In genomic region chr1:36149973-36150295, GRCh38 we compare ENCODE assay signal across 8 cellular contexts. TPM values are rescaled to one million over a fixed set of nuclear protein-coding genes. Genes with fewer than 3 reads are reported as not detected.
DNase-seq lines count a peak whose midpoint lies in the region; ATAC-seq, FAIRE-seq and TF ChIP-seq lines count a peak whose summit lies in the region.

No MANE protein-coding gene starts in this region.

- H3K4me3 ChIP-seq in OCI-LY3 (ENCODE audit: low read length) = peak overlapping the region; percentile 74
- H3K4me3 ChIP-seq in H1 (ENCODE audit: extremely low read depth in 1 of 4, insufficient read depth in 2 of 4, low read depth in 3 of 4, low read length in 4 of 4) = peak overlapping the region in 3 of 4 experiments; percentile 1 to 47 (median 32); a peak in 4 of 8 replicates
- H3K4me3 ChIP-seq in ovary = no peak overlapping the region

- H3K23me2 ChIP-seq in H1 (ENCODE audit: low read depth, low read length) = peaks cover 4% of the 10 kb centered on the region

- BruUV-seq in Calu3 (replicated peaks; lab: Mats Ljungman, UMichigan) = no TSS peak

- intact Hi-C loops in Calu3 (cut with micrococcal nuclease; ENCODE audit: unreplicated experiment) (loop anchor here (1.0 to 5.0 kb wide), 3 partner anchors 38 to 147 kb away; no protein-coding TSS in a partner anchor), ovary (cut with DNase I) (loop anchor here in 3 of 4 donors (2.0 to 10.0 kb wide), 5 partner anchors 37 to 275 kb away; partner anchors contain the start of gene THRAP3 (in 2 of the 3))

- H3K4me1 ChIP-seq in OCI-LY3 (ENCODE audit: low read length) (peaks cover 33% of the 10 kb centered on the region), H1 (replicated peaks in 1 of 4; ENCODE audit: control insufficient read depth in 3 of 4, insufficient read depth in 4 of 4, low read length in 3 of 4) (peaks cover 11 to 20% (median 15%) of the 10 kb centered on the region in 4 experiments), ovary (ENCODE audit: insufficient read depth) (peaks cover 6% of the 10 kb centered on the region)

- peak overlapping the region; percentile 29 for H3K4ac ChIP-seq in H1 (replicated peaks; ENCODE audit: insufficient read length, low read depth, low read length)

- whole genome bisulfite sequencing in H1 (ENCODE audit: extremely low coverage in 1 of 2, insufficient coverage in 1 of 2, insufficient read length in 1 of 2, insufficient replicate concordance in 2 of 2, low coverage in 1 of 2, low lambda C conversion rate in 2 of 2, missing lambda C conversion rate in 1 of 2), 2 experiments = 41% methylated on average over 6 of the region's 6 CpGs; no CpG with 5 or more reads in 1 of the 2 experiments
- whole genome bisulfite sequencing in ovary, 3 donors = 17 to 27% (median 27%) methylated on average over 6 of the region's 6 CpGs

- peak overlapping the region; percentile 77; the same call in 1 of the 2 replicates for H2BK12ac ChIP-seq in H1 (ENCODE audit: low read depth, low read length)

- no peak for TF ChIP-seq POLR2A in H1 (IDR thresholded peaks at IDR 0.05; ENCODE audit: control extremely low read depth in 1 of 2, low read depth in 2 of 2, low read length in 2 of 2)
- TF ChIP-seq POLR2A in ovary (IDR thresholded peaks at IDR 0.05) = no peak

- no peak overlapping the region for H3K14ac ChIP-seq in H1 (ENCODE audit: insufficient read length)

- H3K9me3 ChIP-seq in OCI-LY3 (ENCODE audit: insufficient read depth, low read length) (no peaks in the 10 kb centered on the region), H1 (ENCODE audit: insufficient read depth in 2 of 2, low read depth in 1 of 2, low read length in 1 of 2) (no peaks in the 10 kb centered on the region), ovary (no peaks in the 10 kb centered on the region)

- peak overlapping the region; percentile 13; the same call in 1 of the 2 replicates for H2BK5ac ChIP-seq in H1 (ENCODE audit: low read depth, low read length)

- H4K20me1 ChIP-seq in OCI-LY3 (ENCODE audit: insufficient read depth, low read length) (no peaks in the 10 kb centered on the region), H1 (replicated peaks in 1 of 2; ENCODE audit: control insufficient read depth in 1 of 2, insufficient read depth in 2 of 2, low read length in 2 of 2) (peaks cover 0 to 2% of the 10 kb centered on the region in 2 experiments)

- no peak for ATAC-seq in activated CD4-positive, CD25-positive, alpha-beta regulatory T cell treated with anti-CD3 and anti-CD28 coated beads, Interleukin-2, amount 50 U/mL, for 24 hours

- H3K4me1 Mint-ChIP-seq in Calu3 (ENCODE audit: low read depth, unreplicated experiment) = peaks cover 22% of the 10 kb centered on the region

- peak overlapping the region; percentile 62 for H3K9ac ChIP-seq in OCI-LY3 (ENCODE audit: low read length)
- H3K9ac ChIP-seq in H1 (replicated peaks in 1 of 4; ENCODE audit: extremely low read depth in 1 of 4, low read depth in 3 of 4, low read length in 3 of 4) = 0 out of 7 replicates have a peak overlapping the region, but pooled peaks of 1 of the 4 experiments have one; percentile 25

- peak overlapping the region; percentile 24 for H4K5ac ChIP-seq in H1 (ENCODE audit: insufficient read length, low read depth, low read length)

- TF ChIP-seq CTCF in Calu3 (IDR thresholded peaks at IDR 0.05; ENCODE audit: unreplicated experiment) (no peak), OCI-LY3 (IDR thresholded peaks at IDR 0.05; ENCODE audit: low read depth, low read length) (no peak), H1 (IDR thresholded peaks at IDR 0.05; ENCODE audit: control extremely low read depth in 1 of 3, insufficient read depth in 1 of 3, low read depth in 1 of 3, low read length in 3 of 3) (no peak), ovary (IDR thresholded peaks at IDR 0.05) (no peak)

- DNase-seq in Calu3 (no peak), H1 (ENCODE audit: low read depth in 1 of 2, low spot score in 2 of 2) (no peak), ovary (no peak), NCI-H2171 treated with DMSO at 0.1 percent for 48 hours (lab: John Stamatoyannopoulos, UW) (no peak), NCI-H1930 (lab: John Stamatoyannopoulos, UW) (no peak), midbrain (lab: John Stamatoyannopoulos, UW) (no peak)

- H3K4me2 ChIP-seq in OCI-LY3 (ENCODE audit: low read length) = peak overlapping the region; percentile 81
- H3K4me2 ChIP-seq in H1 (ENCODE audit: insufficient read depth in 1 of 2, low read depth in 2 of 2, low read length in 2 of 2) = peak overlapping the region; percentile 11 to 59

- FAIRE-seq in H1 (lab: Jason Lieb, UNC) = no peak

- H3K36me3 Mint-ChIP-seq in Calu3 (ENCODE audit: insufficient read depth, unreplicated experiment) = peaks cover 33% of the 10 kb centered on the region

- H2AFZ ChIP-seq in OCI-LY3 (ENCODE audit: low read depth, low read length) (peak overlapping the region; percentile 62), H1 (ENCODE audit: low read length) (no peak overlapping the region)

- no peak for TF ChIP-seq RAD21 in H1 (IDR thresholded peaks at IDR 0.05 in 1 of 2, conservative IDR thresholded peaks at IDR 0.05 in 1 of 2; ENCODE audit: low read depth in 2 of 2, low read length in 2 of 2)

- no peak overlapping the region for H2BK120ac ChIP-seq in H1 (replicated peaks; ENCODE audit: low read depth, low read length)

- H3K27me3 Mint-ChIP-seq in Calu3 (ENCODE audit: unreplicated experiment) = no peaks in the 10 kb centered on the region

- H3K18ac ChIP-seq in H1 (ENCODE audit: extremely low read depth, low read length) = peak overlapping the region; percentile 0

- H2BK15ac ChIP-seq in H1 (ENCODE audit: low read length) = peak overlapping the region; percentile 19; the same call in 1 of the 2 replicates

- H3K79me1 ChIP-seq in H1 (ENCODE audit: low read depth, low read length) = no peaks in the 10 kb centered on the region

- H3K27me3 ChIP-seq in OCI-LY3 (ENCODE audit: low read depth, low read length) (no peaks in the 10 kb centered on the region), H1 (replicated peaks in 1 of 4; ENCODE audit: control insufficient read depth in 3 of 4, extremely low read depth in 1 of 4, insufficient read depth in 3 of 4, low read length in 3 of 4) (peaks cover 11 to 27% (median 22%) of the 10 kb centered on the region in 4 experiments), ovary (no peaks in the 10 kb centered on the region)

- H2BK20ac ChIP-seq in H1 (ENCODE audit: low read length) = peak overlapping the region; percentile 16; the same call in 1 of the 2 replicates

- CTCF ChIA-PET in Calu3 (lab: Charles Lee) = interaction anchor here (0.5 to 3.9 kb wide), 13 partner anchors 11 to 314 kb away, joined by 3 to 50 read pairs (median 5); partner anchors contain the start of genes MRPS15 and THRAP3
- CTCF ChIA-PET in H1 (lab: Charles Lee; ENCODE audit: partially characterized antibody) = interaction anchor here (0.5 to 10.1 kb wide), 33 partner anchors 10 to 333 kb away, joined by 3 to 261 read pairs (median 7); partner anchors contain the start of genes CSF3R and THRAP3

- H3K27ac ChIP-seq in OCI-LY3 (ENCODE audit: low read length) (peak overlapping the region; percentile 65), H1 (ENCODE audit: low read depth, low read length) (peak overlapping the region; percentile 9; the same call in 1 of the 2 replicates), ovary (peak overlapping the region; percentile 72 to 74)

- H3K23ac ChIP-seq in H1 (ENCODE audit: insufficient read length) = no peak overlapping the region

- H3K36me3 ChIP-seq in OCI-LY3 (replicated peaks; ENCODE audit: low read depth, low read length) (peaks cover 3% of the 10 kb centered on the region), H1 (ENCODE audit: control insufficient read depth in 2 of 4, insufficient read depth in 4 of 4, low read length in 3 of 4) (no peaks in the 10 kb centered on the region), ovary (no peaks in the 10 kb centered on the region)

- H3K56ac ChIP-seq in H1 (replicated peaks; ENCODE audit: insufficient read length, low read depth, low read length) = peak overlapping the region; percentile 24

- POLR2A ChIA-PET in H1 (lab: Charles Lee; ENCODE audit: partially characterized antibody) = interaction anchor here (0.8 to 5.4 kb wide), 14 partner anchors 11 to 174 kb away, joined by 3 to 49 read pairs (median 7); partner anchors contain the start of genes EVA1B and THRAP3

- peak overlapping the region; percentile 40 for H4K91ac ChIP-seq in H1 (replicated peaks; ENCODE audit: insufficient read length, low read length)

- peak overlapping the region; percentile 98 for H3K27ac Mint-ChIP-seq in Calu3 (ENCODE audit: unreplicated experiment)

- no peak overlapping the region for H2AK5ac ChIP-seq in H1 (ENCODE audit: low read depth, low read length)

- H3K79me2 ChIP-seq in OCI-LY3 (ENCODE audit: low read length) = peaks cover 33% of the 10 kb centered on the region
- peaks cover 0 to 3% of the 10 kb centered on the region in 2 experiments; a peak in 1 of 4 replicates for H3K79me2 ChIP-seq in H1 (ENCODE audit: control insufficient read depth in 1 of 2, insufficient read depth in 2 of 2, low read length in 2 of 2)

- no peak for TF ChIP-seq EP300 in H1 (IDR thresholded peaks at IDR 0.05; ENCODE audit: borderline replicate concordance in 1 of 2, low read depth in 2 of 2, low read length in 2 of 2)
- TF ChIP-seq EP300 in ovary (IDR thresholded peaks at IDR 0.05) = no peak

- no peaks in the 10 kb centered on the region for H3K9me3 Mint-ChIP-seq in Calu3 (ENCODE audit: low read depth, unreplicated experiment)

- peak overlapping the region; percentile 100 for H3K4me3 Mint-ChIP-seq in Calu3 (ENCODE audit: low read depth, unreplicated experiment)

- 0 out of 2 replicates have a peak overlapping the region, but pooled peaks have one; percentile 66 for H4K8ac ChIP-seq in H1 (ENCODE audit: extremely low read depth, insufficient read depth, low read length)

RNA-seq across cellular contexts. Expression of gene TRAPPC3, which starts 0.6 kb away (rescaled TPM):
- total RNA-seq in Calu3 (2022) (70.3 and 71.5 TPM in 2 replicates), ovary (10 to 100 TPM; 42.3 to 49.6 (median 45.2) TPM)
- total RNA-seq in H1 (2021; fragmentation: NEBNext Ultra II Directional; extraction: Animal tissue kit (Norgen Biotek cat#: 25700)) = 42.0 and 47.8 TPM in 2 replicates
- polyA plus RNA-seq in H1 (2011; rRNA removed) (36.1 and 51.0 TPM in 2 replicates), ovary (10 to 100 TPM; 44.0 to 94.6 TPM)
- 53.9 TPM for polyA plus RNA-seq in H1 (2011; cell fraction: cytosol; rRNA removed)
- polyA plus RNA-seq in H1 (2011; cell fraction: nucleus; rRNA removed) = 19.8 TPM
- 55.6 to 70.5 TPM (median 64.5 TPM) in 4 replicates for polyA plus RNA-seq in H1 (2012, experiment 1 of 2)
- polyA plus RNA-seq in H1 (2012, experiment 2 of 2) = 47.1 TPM
- polyA plus RNA-seq in H1 (2013, experiment 1 of 2) = 35.8 TPM
- 38.3 TPM for polyA plus RNA-seq in H1 (2013, experiment 2 of 2)
- 19.0 and 20.3 TPM in 2 replicates for polyA minus RNA-seq in H1 (2011; rRNA and poly(A)+ RNA removed)
- polyA minus RNA-seq in H1 (2011; cell fraction: cytosol; rRNA and poly(A)+ RNA removed) = 34.5 TPM
- polyA minus RNA-seq in H1 (2011; cell fraction: nucleus; rRNA and poly(A)+ RNA removed) = 11.1 TPM

RNA-seq across cellular contexts. Expression of gene MAP7D1, which starts 6.0 kb away (rescaled TPM):
- 96.2 and 98.3 TPM in 2 replicates for total RNA-seq in Calu3 (2022)
- 52.4 and 55.1 TPM in 2 replicates for total RNA-seq in H1 (2021; fragmentation: NEBNext Ultra II Directional; extraction: Animal tissue kit (Norgen Biotek cat#: 25700))
- polyA plus RNA-seq in H1 (2011; rRNA removed) = 18.2 and 24.8 TPM in 2 replicates
- polyA plus RNA-seq in H1 (2011; cell fraction: cytosol; rRNA removed) = 23.1 TPM
- 36.3 TPM for polyA plus RNA-seq in H1 (2011; cell fraction: nucleus; rRNA removed)
- polyA plus RNA-seq in H1 (2012, experiment 1 of 2) = 44.6 to 64.8 TPM (median 56.7 TPM) in 4 replicates
- polyA plus RNA-seq in H1 (2012, experiment 2 of 2) = 55.0 TPM
- polyA plus RNA-seq in H1 (2013, experiment 1 of 2) = 30.4 TPM
- polyA plus RNA-seq in H1 (2013, experiment 2 of 2) = 27.2 TPM
- 10.9 and 11.9 TPM in 2 replicates for polyA minus RNA-seq in H1 (2011; rRNA and poly(A)+ RNA removed)
- polyA minus RNA-seq in H1 (2011; cell fraction: cytosol; rRNA and poly(A)+ RNA removed) = 31.9 TPM
- 18.1 TPM for polyA minus RNA-seq in H1 (2011; cell fraction: nucleus; rRNA and poly(A)+ RNA removed)
- total RNA-seq in ovary = 10 to 100 TPM; 34.9 to 99.1 (median 69.0) TPM
- polyA plus RNA-seq in ovary = 10 to 100 TPM; 31.4 to 44.3 TPM

RNA-seq across cellular contexts. Expression of gene COL8A2, which starts 24.9 kb away (rescaled TPM):
- 0.07 TPM in 1 of 2 replicates, not detected in the other for total RNA-seq in Calu3 (2022)
- total RNA-seq in H1 (2021; fragmentation: NEBNext Ultra II Directional; extraction: Animal tissue kit (Norgen Biotek cat#: 25700)) = 2.4 and 2.8 TPM in 2 replicates
- 2.1 and 2.4 TPM in 2 replicates for polyA plus RNA-seq in H1 (2011; rRNA removed)
- polyA plus RNA-seq in H1 (2011; cell fraction: cytosol; rRNA removed) = 1.7 TPM
- polyA plus RNA-seq in H1 (2011; cell fraction: nucleus; rRNA removed) = 2.5 TPM
- polyA plus RNA-seq in H1 (2012, experiment 1 of 2) = 1.1 to 2.4 TPM (median 1.6 TPM) in 4 replicates
- polyA plus RNA-seq in H1 (2012, experiment 2 of 2) = 1.4 TPM
- polyA plus RNA-seq in H1 (2013, experiment 1 of 2) = 3.2 TPM
- polyA plus RNA-seq in H1 (2013, experiment 2 of 2) = 2.8 TPM
- polyA minus RNA-seq in H1 (2011; rRNA and poly(A)+ RNA removed) = 1.1 TPM in 2 replicates
- polyA minus RNA-seq in H1 (2011; cell fraction: cytosol; rRNA and poly(A)+ RNA removed) = 2.0 TPM
- polyA minus RNA-seq in H1 (2011; cell fraction: nucleus; rRNA and poly(A)+ RNA removed) = 1.6 TPM
- 1 to 10 TPM; 2.5 to 6.2 (median 4.1) TPM for total RNA-seq in ovary
- 1 to 10 TPM; 2.3 to 4.6 TPM for polyA plus RNA-seq in ovary

Comparison
In these comparisons a context has a peak if more than half of its experiments do, and no peak if none do; other contexts are left out.
1. H3K27ac ChIP-seq: peak in every context shown above with its lines; median percentile 73 in ovary; 65 in OCI-LY3; 9 in H1.